ENCODE assay signal across 8 cellular contexts in genomic region chr22:30617819-30618218, GRCh38.
"Had no signal": no experiment of that assay in that cellular context is flagged by ENCODE, and none has a peak within 500 bp of the region (broad histone marks: within the 10 kb centered on the region; RNA-seq: fewer than 3 reads in every experiment).

No MANE protein-coding gene starts in this region.

- H3K4me2 ChIP-seq: GM23338, KMS-11 had no signal

- FAIRE-seq: H1, H54, HTR-8/SVneo had no signal

- H2AFZ ChIP-seq: GM23338 had no signal

- H3K9ac ChIP-seq: KMS-11 had no signal

- H3K27ac ChIP-seq: KMS-11 had no signal

- DNase-seq: H9, HCEC 1CT, KBM-7 had no signal

- ATAC-seq: GM23338 had no signal

- H3K4me3 ChIP-seq: GM23338 had no signal
